ENCODE assay signal across 8 cellular contexts in genomic region chr5:171387970-171388815, GRCh38. TPM values are rescaled to one million over a fixed set of nuclear protein-coding genes. Genes with fewer than 3 reads are reported as not detected.
DNase-seq lines count a peak whose midpoint lies in the region; ATAC-seq and TF ChIP-seq lines count a peak whose summit lies in the region.

No MANE protein-coding gene starts in this region.

- peak overlapping the region; percentile 99 for H3K9ac ChIP-seq in neural cell (ENCODE audit: low read length)

- H3K27me3 Mint-ChIP-seq in CD8-positive, alpha-beta memory T cell, result peaks cover under 1 to 11% of the 10 kb centered on the region in 2 donors
- H3K27me3 Mint-ChIP-seq in stimulated activated naive CD8-positive, alpha-beta T cell treated with anti-CD3 and anti-CD28 coated beads, Interleukin-15, amount 100 ng/mL, for 72 hours, result no peaks in the 10 kb centered on the region

- TF ChIP-seq CTCF in fibroblast of the aortic adventitia (IDR thresholded peaks at IDR 0.05; ENCODE audit: insufficient read depth, low read length) (no peak), neural cell (IDR thresholded peaks at IDR 0.05; ENCODE audit: poor library complexity, severe bottlenecking) (no peak)

- peaks cover 23% of the 10 kb centered on the region for H3K36me3 ChIP-seq in CD8-positive, alpha-beta memory T cell (ENCODE audit: insufficient read depth, low read length)
- H3K36me3 ChIP-seq in neural cell (ENCODE audit: insufficient read depth, low read length), result no peaks in the 10 kb centered on the region

- H3K4me3 Mint-ChIP-seq in CD8-positive, alpha-beta memory T cell, result peak overlapping the region; percentile 90 to 99 (median 97)
- H3K4me3 Mint-ChIP-seq in stimulated activated naive CD8-positive, alpha-beta T cell treated with anti-CD3 and anti-CD28 coated beads, Interleukin-15, amount 100 ng/mL, for 72 hours, result peak overlapping the region; percentile 90 to 97

- TF ChIP-seq RAD21 in neural cell (conservative IDR thresholded peaks at IDR 0.05), result peak; percentile 35

- H3K4me1 Mint-ChIP-seq in CD8-positive, alpha-beta memory T cell, result peaks cover 57 to 64% (median 61%) of the 10 kb centered on the region in 3 donors
- H3K4me1 Mint-ChIP-seq in stimulated activated naive CD8-positive, alpha-beta T cell treated with anti-CD3 and anti-CD28 coated beads, Interleukin-15, amount 100 ng/mL, for 72 hours, result peaks cover 75% of the 10 kb centered on the region

- H3K4me1 ChIP-seq in CD8-positive, alpha-beta memory T cell (ENCODE audit: insufficient read depth, low read length), result peaks cover 53% of the 10 kb centered on the region

- H3K27ac ChIP-seq in CD8-positive, alpha-beta memory T cell (ENCODE audit: low read depth, low read length), result peak overlapping the region; percentile 92
- H3K27ac ChIP-seq in neural cell (ENCODE audit: low read length), result peak overlapping the region; percentile 95

- peaks cover 13% of the 10 kb centered on the region for H4K20me1 ChIP-seq in neural cell (ENCODE audit: insufficient read depth)

- peak overlapping the region; percentile 85 for H3K4me2 ChIP-seq in neural cell (ENCODE audit: low read length)

- H3K27ac Mint-ChIP-seq in CD8-positive, alpha-beta memory T cell, result peak overlapping the region; percentile 92 to 100 (median 99)
- H3K27ac Mint-ChIP-seq in stimulated activated naive CD8-positive, alpha-beta T cell treated with anti-CD3 and anti-CD28 coated beads, Interleukin-15, amount 100 ng/mL, for 72 hours, result peak overlapping the region; percentile 100

- peaks cover 0 to 6% (median 0%) of the 10 kb centered on the region in 5 donors for H3K9me3 Mint-ChIP-seq in CD8-positive, alpha-beta memory T cell
- H3K9me3 Mint-ChIP-seq in stimulated activated naive CD8-positive, alpha-beta T cell treated with anti-CD3 and anti-CD28 coated beads, Interleukin-15, amount 100 ng/mL, for 72 hours, result no peaks in the 10 kb centered on the region

- DNase-seq in CD8-positive, alpha-beta memory T cell, result peak; percentile 75 to 89 (median 79)
- DNase-seq in HPDE6-E6E7 (ENCODE audit: extremely low spot score) (peak; percentile 56), RPMI8226 (peak; percentile 89), fibroblast of the aortic adventitia (ENCODE audit: low read depth) (peak; percentile 73)
- peak; percentile 72 for DNase-seq in activated T-helper 9 cell treated with anti-CD3 and anti-CD28 coated beads, Interleukin-2, amount 50 U/mL, for 16 hours (ENCODE audit: low read depth)
- DNase-seq in stimulated activated naive CD8-positive, alpha-beta T cell treated with anti-CD3 and anti-CD28 coated beads, Interleukin-15, amount 100 ng/mL, for 72 hours, result peak; percentile 83 to 88

- CTCF ChIA-PET in CD8-positive, alpha-beta memory T cell (lab: Charles Lee), result interaction anchor here (1.0 kb wide), 1 partner anchor 11 kb away, joined by 3 read pairs; no protein-coding TSS in a partner anchor

- no peaks in the 10 kb centered on the region for H3K9me3 ChIP-seq in CD8-positive, alpha-beta memory T cell (ENCODE audit: low read length)
- no peaks in the 10 kb centered on the region for H3K9me3 ChIP-seq in neural cell (ENCODE audit: low read length)

- H3K4me3 ChIP-seq in CD8-positive, alpha-beta memory T cell (ENCODE audit: low read length), result peak overlapping the region; percentile 86
- H3K4me3 ChIP-seq in fibroblast of the aortic adventitia (ENCODE audit: low read depth, low read length), result peak overlapping the region; percentile 93
- peak overlapping the region; percentile 95 for H3K4me3 ChIP-seq in neural cell (ENCODE audit: low read length)

- peaks cover 13 to 53% (median 21%) of the 10 kb centered on the region in 3 donors for H3K36me3 Mint-ChIP-seq in CD8-positive, alpha-beta memory T cell

- TF ChIP-seq EP300 in neural cell (conservative IDR thresholded peaks at IDR 0.05; ENCODE audit: poor library complexity, severe bottlenecking), result peak; percentile 56

- peaks cover 4% of the 10 kb centered on the region for H3F3A ChIP-seq in neural cell (ENCODE audit: insufficient read depth, low read length, poor library complexity, severe bottlenecking)

- no peaks in the 10 kb centered on the region for H3K27me3 ChIP-seq in CD8-positive, alpha-beta memory T cell (ENCODE audit: insufficient read depth, low read length, poor library complexity, severe bottlenecking)
- no peaks in the 10 kb centered on the region for H3K27me3 ChIP-seq in neural cell (ENCODE audit: insufficient read depth, low read depth, low read length)

- H3K79me2 ChIP-seq in neural cell (replicated peaks; ENCODE audit: insufficient read depth, low read length), result peaks cover 47% of the 10 kb centered on the region

- peak overlapping the region; percentile 51 for H2AFZ ChIP-seq in neural cell (ENCODE audit: low read depth, low read length)

- ATAC-seq in GM19452 (IDR thresholded peaks at IDR 0.05; ENCODE audit: unreplicated experiment), result peak; percentile 42
- peak; percentile 67 for ATAC-seq in stimulated activated naive CD8-positive, alpha-beta T cell treated with anti-CD3 and anti-CD28 coated beads, Interleukin-15, amount 100 ng/mL, for 72 hours

- POLR2A ChIA-PET in CD8-positive, alpha-beta memory T cell (lab: Charles Lee), result interaction anchor here (0.5 to 1.3 kb wide), 5 partner anchors 87 to 1669 kb away, joined by 3 to 6 read pairs (median 4); no protein-coding TSS in a partner anchor

- no peaks in the 10 kb centered on the region for H3K9me2 ChIP-seq in neural cell (ENCODE audit: insufficient read depth, low read length)

TF ChIP-seq in neural cell, 6 proteins besides CTCF, POLR2A, EP300 and RAD21:
- no peak for TF ChIP-seq TAF1 (IDR thresholded peaks at IDR 0.05; ENCODE audit: low read depth)
- TF ChIP-seq MXI1 (conservative IDR thresholded peaks at IDR 0.05; ENCODE audit: poor library complexity, severe bottlenecking), result peak; percentile 97
- TF ChIP-seq SMC3 (conservative IDR thresholded peaks at IDR 0.05; ENCODE audit: poor library complexity), result peak; percentile 51
- peak; percentile 80 for TF ChIP-seq POLR2AphosphoS5 (IDR thresholded peaks at IDR 0.05)
- peak; percentile 15 for TF ChIP-seq REST (IDR thresholded peaks at IDR 0.05; ENCODE audit: borderline replicate concordance)

RNA-seq across cellular contexts. Expression of gene NPM1, which starts 0.5 kb away (rescaled TPM):
- 1,000 to 10,000 TPM; 4,412 to 4,687 TPM for total RNA-seq in CD8-positive, alpha-beta memory T cell
- 603 TPM for polyA plus RNA-seq in CD8-positive, alpha-beta memory T cell
- 1,373 and 6,496 TPM in 2 replicates for total RNA-seq in fibroblast of the aortic adventitia (ENCODE audit: low replicate concordance)
- 988 and 1,141 TPM in 2 replicates for polyA plus RNA-seq in neural cell
- polyA minus RNA-seq in neural cell, result 898 and 983 TPM in 2 replicates

RNA-seq across cellular contexts. Expression of gene FGF18, which starts 31.3 kb away (rescaled TPM):
- total RNA-seq in CD8-positive, alpha-beta memory T cell, result under 1 TPM; 0.18 to 0.22 TPM
- not detected for polyA plus RNA-seq in CD8-positive, alpha-beta memory T cell
- 0.54 TPM in 1 of 2 replicates, not detected in the other for total RNA-seq in fibroblast of the aortic adventitia (ENCODE audit: low replicate concordance)
- polyA plus RNA-seq in neural cell, result 1.2 TPM in 1 of 2 replicates, not detected in the other
- 0.49 TPM in 1 of 2 replicates, not detected in the other for polyA minus RNA-seq in neural cell

Comparison
In these comparisons a context has a peak if more than half of its experiments do, and no peak if none do; other contexts are left out.
1. Peak in every context shown above with its lines: DNase-seq, ATAC-seq, H3K4me3 ChIP-seq and H3K27ac ChIP-seq.